Comparison of ENCODE assay signal across 18 cellular contexts in the genomic region with DNA sequence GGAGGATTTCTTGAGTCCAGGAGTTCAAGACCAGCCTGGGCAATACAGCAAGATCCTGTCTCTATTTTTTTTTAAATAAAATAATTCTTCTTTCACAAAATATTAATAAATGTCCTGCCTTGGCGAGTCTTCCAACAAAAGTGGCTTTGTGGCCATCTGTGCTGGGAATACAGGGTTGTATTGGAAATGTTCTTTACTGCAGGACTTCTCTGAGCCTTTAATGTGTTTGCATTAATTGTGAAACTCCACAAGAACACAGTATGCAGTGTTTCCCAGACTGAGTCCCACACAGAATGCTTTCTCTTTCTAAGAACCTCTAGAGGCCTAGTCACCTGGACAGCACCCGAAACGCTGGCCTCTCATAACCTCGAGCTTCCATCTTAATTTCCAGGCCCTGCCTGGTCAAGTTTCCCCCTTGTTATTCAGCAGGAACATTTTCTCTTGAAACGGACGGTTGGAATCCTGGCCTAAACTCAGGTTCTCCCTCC.
DNase-seq lines count a peak whose midpoint lies in the region; ATAC-seq and TF ChIP-seq lines count a peak whose summit lies in the region.
"Had no signal": no experiment of that assay in that cellular context is flagged by ENCODE, and none has a peak within 500 bp of the region (broad histone marks: within the 10 kb centered on the region; RNA-seq: fewer than 3 reads in every experiment).

No MANE protein-coding gene starts in this region.

- WGBS in esophagus muscularis mucosa, result 61% methylated on average over 6 of the region's 6 CpGs

- H3K9me3 Mint-ChIP-seq in CD14-positive monocyte (peaks cover 4 to 14% (median 11%) of the 10 kb centered on the region in 7 donors), natural killer cell (no peaks in the 10 kb centered on the region)

- intact Hi-C loops in CD14-positive monocyte (cut with micrococcal nuclease), result no loop called here
- intact Hi-C loops in esophagus muscularis mucosa (cut with DNase I), result no loop called here
- intact Hi-C loops in natural killer cell (cut with micrococcal nuclease), result no loop called here

- H3K27ac Mint-ChIP-seq in CD14-positive monocyte, result no peak overlapping the region
- H3K27ac Mint-ChIP-seq in natural killer cell, result no peak overlapping the region
- H3K27ac Mint-ChIP-seq: H9, naive B cell had no signal

- H3K27me3 Mint-ChIP-seq in CD14-positive monocyte (ENCODE audit: low read depth in 3 of 3) (peaks cover 2 to 9% (median 4%) of the 10 kb centered on the region in 3 donors), natural killer cell (ENCODE audit: low read depth in 2 of 2) (peaks cover 2 to 31% of the 10 kb centered on the region in 2 donors)

- no peaks in the 10 kb centered on the region for H3K27me3 ChIP-seq in MG63
- H3K27me3 ChIP-seq in esophagus muscularis mucosa, result no peaks in the 10 kb centered on the region
- H3K27me3 ChIP-seq: BLaER1 treated with 17β-estradiol and CSF1 and Interleukin-3, amounts not matched to agents 10 nM and 100 nM; esophagus squamous epithelium had no signal

- no peak for TF ChIP-seq EP300 in esophagus muscularis mucosa (IDR thresholded peaks at IDR 0.05)

- TF ChIP-seq CTCF in CD14-positive monocyte (IDR thresholded peaks at IDR 0.05), result no peak
- no peak for TF ChIP-seq CTCF in esophagus muscularis mucosa (IDR thresholded peaks at IDR 0.05)
- TF ChIP-seq CTCF in natural killer cell (IDR thresholded peaks at IDR 0.05), result no peak
- no peak for TF ChIP-seq CTCF in coronary artery (IDR thresholded peaks at IDR 0.05)

- no peaks in the 10 kb centered on the region for H3K36me3 Mint-ChIP-seq in CD14-positive monocyte
- H3K36me3 Mint-ChIP-seq in natural killer cell, result no peaks in the 10 kb centered on the region

- DNase-seq in CD14-positive monocyte (ENCODE audit: low spot score), result no peak
- no peak for DNase-seq in MG63
- no peak for DNase-seq in esophagus muscularis mucosa (ENCODE audit: extremely low spot score)
- no peak for DNase-seq in natural killer cell
- no peak for DNase-seq in coronary artery (ENCODE audit: low spot score)
- DNase-seq: activated CD8-positive, alpha-beta memory T cell treated with anti-CD3 and anti-CD28 coated beads for 24 hours; dermis blood vessel endothelial cell; DND-41; esophagus squamous epithelium; MV-4-11; naive B cell; NCI-H2081 treated with DMSO at 0.1 percent for 48 hours; NCI-H526; PC-9 had no signal

- peaks cover 0 to 14% (median 0%) of the 10 kb centered on the region in 4 donors for H3K4me1 ChIP-seq in esophagus muscularis mucosa
- H3K4me1 ChIP-seq: BLaER1 treated with 17β-estradiol and CSF1 and Interleukin-3, amounts not matched to agents 10 nM and 100 nM; esophagus squamous epithelium had no signal

- no peaks in the 10 kb centered on the region for H3K36me3 ChIP-seq in MG63
- no peaks in the 10 kb centered on the region for H3K36me3 ChIP-seq in esophagus muscularis mucosa
- H3K36me3 ChIP-seq: BLaER1 treated with 17β-estradiol and CSF1 and Interleukin-3, amounts not matched to agents 10 nM and 100 nM; esophagus squamous epithelium had no signal

- ATAC-seq in natural killer cell (no peak), HG02840 (IDR thresholded peaks at IDR 0.05; ENCODE audit: low FRiP score, unreplicated experiment) (no peak), HG03196 (IDR thresholded peaks at IDR 0.05; ENCODE audit: unreplicated experiment) (no peak)

- peaks cover 5% of the 10 kb centered on the region; the same call in 1 of the 2 replicates for H3K9me3 ChIP-seq in MG63
- no peaks in the 10 kb centered on the region for H3K9me3 ChIP-seq in esophagus muscularis mucosa
- H3K9me3 ChIP-seq: esophagus squamous epithelium had no signal

- H3K4me1 Mint-ChIP-seq in CD14-positive monocyte (peaks cover 8% of the 10 kb centered on the region), natural killer cell (peaks cover 0 to 5% of the 10 kb centered on the region in 2 donors)
- H3K4me1 Mint-ChIP-seq: H9 had no signal

- H3K4me3 ChIP-seq in MG63 (peak overlapping the region; percentile 50), esophagus muscularis mucosa (peak overlapping the region; percentile 35 to 49 (median 44)), coronary artery (no peak overlapping the region)
- H3K4me3 ChIP-seq: BLaER1 treated with 17β-estradiol and CSF1 and Interleukin-3, amounts not matched to agents 10 nM and 100 nM; PC-9 had no signal

- H3K4me3 Mint-ChIP-seq in CD14-positive monocyte (peak overlapping the region; percentile 64 to 86), natural killer cell (peak overlapping the region; percentile 67)
- H3K4me3 Mint-ChIP-seq: H9 had no signal

- peak overlapping the region; percentile 44 to 67 (median 52) for H3K27ac ChIP-seq in esophagus muscularis mucosa (replicated peaks in 1 of 4)
- H3K27ac ChIP-seq in coronary artery, result no peak overlapping the region
- H3K27ac ChIP-seq: BLaER1 treated with 17β-estradiol and CSF1 and Interleukin-3, amounts not matched to agents 10 nM and 100 nM; esophagus squamous epithelium; PC-9 had no signal

- no peak for TF ChIP-seq POLR2A in esophagus muscularis mucosa (IDR thresholded peaks at IDR 0.05; ENCODE audit: low read depth)

Comparison
In these comparisons a context has a peak if more than half of its experiments do, and no peak if none do; other contexts are left out.
1. H3K27ac ChIP-seq: peak in esophagus muscularis mucosa (4 of 4); none in coronary artery (0 of 2).